ENCODE assay signal across 9 cellular contexts in the genomic region with DNA sequence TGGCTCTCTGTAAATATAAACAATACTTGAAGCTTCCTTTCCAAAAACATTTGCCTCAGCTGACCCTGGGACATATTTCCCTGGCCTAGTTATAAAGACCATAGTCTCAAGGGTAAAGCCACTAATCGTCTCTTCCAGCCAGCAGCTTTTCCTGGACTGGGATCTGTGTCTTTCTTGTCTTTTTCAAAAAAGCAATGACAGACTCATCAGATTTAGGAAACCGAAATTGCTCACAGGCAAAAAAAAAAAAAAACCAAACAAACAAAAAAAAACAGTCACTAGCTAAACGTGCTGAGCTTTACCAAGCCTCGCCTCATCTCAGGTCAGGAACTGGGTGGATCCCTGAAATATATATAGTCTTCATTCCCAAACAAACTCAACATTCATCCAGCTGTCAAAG. TPM values are rescaled to one million over a fixed set of nuclear protein-coding genes. Genes with fewer than 3 reads are reported as not detected.
DNase-seq lines count a peak whose midpoint lies in the region; ATAC-seq and TF ChIP-seq lines count a peak whose summit lies in the region.
"Had no signal": no experiment of that assay in that cellular context is flagged by ENCODE, and none has a peak within 500 bp of the region (broad histone marks: within the 10 kb centered on the region; RNA-seq: fewer than 3 reads in every experiment).

No MANE protein-coding gene starts in this region.

- peak overlapping the region; percentile 47 to 86 (median 79) for H3K27ac Mint-ChIP-seq in naive thymus-derived CD4-positive, alpha-beta T cell

- DNase-seq in AG10803 (ENCODE audit: low read depth) = peak; percentile 44
- no peak for DNase-seq in PC-9
- DNase-seq in epithelial cell of esophagus (ENCODE audit: low read depth) = peak; percentile 67
- no peak for DNase-seq in naive thymus-derived CD4-positive, alpha-beta T cell
- no peak for DNase-seq in NOMO-1 treated with dmso at 0.1 percent for 144 hours (lab: John Stamatoyannopoulos, UW; ENCODE audit: unreplicated experiment)
- no peak for DNase-seq in nucleus accumbens (lab: John Stamatoyannopoulos, UW)
- no peak for DNase-seq in AML-193 (lab: John Stamatoyannopoulos, UW)
- DNase-seq: NCI-H2029 treated with DMSO at 0.1 percent for 48 hours had no signal

- no peak for TF ChIP-seq CTCF in AG10803 (conservative IDR thresholded peaks at IDR 0.05; ENCODE audit: low read length)
- TF ChIP-seq CTCF in PC-9 (conservative IDR thresholded peaks at IDR 0.05) = no peak
- no peak for TF ChIP-seq CTCF in epithelial cell of esophagus (IDR thresholded peaks at IDR 0.05; ENCODE audit: insufficient read depth, low read depth, low read length, missing control alignments)

- H3K4me3 ChIP-seq in AG10803 (ENCODE audit: low read length) (no peak overlapping the region), PC-9 (peak overlapping the region; percentile 30; the same call in 1 of the 2 replicates), epithelial cell of esophagus (ENCODE audit: low read length) (no peak overlapping the region)
- no peak overlapping the region for H3K4me3 ChIP-seq in naive thymus-derived CD4-positive, alpha-beta T cell (ENCODE audit: low read length)

- H3K4me1 Mint-ChIP-seq in naive thymus-derived CD4-positive, alpha-beta T cell = peaks cover 23 to 56% (median 36%) of the 10 kb centered on the region in 7 donors

- no peaks in the 10 kb centered on the region for H3K9me3 Mint-ChIP-seq in naive thymus-derived CD4-positive, alpha-beta T cell

- H2AFZ ChIP-seq in PC-9 = no peak overlapping the region

- POLR2A ChIA-PET in PC-9 (lab: Charles Lee; ENCODE audit: unreplicated experiment) = interaction anchor here (0.6 to 1.0 kb wide), 3 partner anchors 74 to 284 kb away, joined by 3 to 10 read pairs (median 4); no protein-coding TSS in a partner anchor
- POLR2A ChIA-PET in naive thymus-derived CD4-positive, alpha-beta T cell (lab: Charles Lee) = interaction anchor here (1.2 to 1.9 kb wide), 3 partner anchors 14 to 227 kb away, joined by 3 to 7 read pairs (median 4); no protein-coding TSS in a partner anchor

- intact Hi-C loops in PC-9 (cut with micrococcal nuclease; ENCODE audit: unreplicated experiment) = loop anchor here (2.0 to 10.0 kb wide), 2 partner anchors 74 to 440 kb away; a partner anchor contains a TSS
- intact Hi-C loops in naive thymus-derived CD4-positive, alpha-beta T cell (cut with micrococcal nuclease) = loop anchor here (1.0 to 2.0 kb wide), 3 partner anchors 14 to 72 kb away; a partner anchor contains a TSS

- peaks cover 60% of the 10 kb centered on the region for H3F3A ChIP-seq in PC-9 (ENCODE audit: insufficient read depth, low read depth)

- peak overlapping the region; percentile 99 for H3K27ac ChIP-seq in PC-9
- H3K27ac ChIP-seq in naive thymus-derived CD4-positive, alpha-beta T cell (ENCODE audit: low read depth, low read length) = peak overlapping the region; percentile 45

- peak overlapping the region in 5 of 10 donors; percentile 5 to 55 (median 40) for H3K4me3 Mint-ChIP-seq in naive thymus-derived CD4-positive, alpha-beta T cell

- no peak for ATAC-seq in naive thymus-derived CD4-positive, alpha-beta T cell
- ATAC-seq in GM18907 (IDR thresholded peaks at IDR 0.05; ENCODE audit: unreplicated experiment) = no peak

- no peaks in the 10 kb centered on the region for H3K27me3 Mint-ChIP-seq in naive thymus-derived CD4-positive, alpha-beta T cell

- no peaks in the 10 kb centered on the region for H3K27me3 ChIP-seq in PC-9 (ENCODE audit: insufficient read depth, low read depth)
- no peaks in the 10 kb centered on the region for H3K27me3 ChIP-seq in naive thymus-derived CD4-positive, alpha-beta T cell (ENCODE audit: control insufficient read depth in 2 of 2, insufficient read depth in 2 of 2, low read length in 2 of 2)

- peaks cover 16% of the 10 kb centered on the region for H3K79me2 ChIP-seq in PC-9 (ENCODE audit: low read depth)

- H3K9me3 ChIP-seq in PC-9 (ENCODE audit: insufficient read depth, low read depth) = no peaks in the 10 kb centered on the region
- H3K9me3 ChIP-seq in naive thymus-derived CD4-positive, alpha-beta T cell (ENCODE audit: control insufficient read depth in 2 of 3, low read length in 3 of 3) = no peaks in the 10 kb centered on the region

- no peaks in the 10 kb centered on the region for H4K20me1 ChIP-seq in PC-9 (ENCODE audit: insufficient read depth)

- no TSS peak for BruUV-seq in PC-9 (replicated peaks; lab: Mats Ljungman, UMichigan)

- no peaks in the 10 kb centered on the region for H3K9me2 ChIP-seq in PC-9 (ENCODE audit: insufficient read depth)

- H3K4me1 ChIP-seq in PC-9 (replicated peaks; ENCODE audit: insufficient read depth) = peaks cover 77% of the 10 kb centered on the region
- H3K4me1 ChIP-seq in naive thymus-derived CD4-positive, alpha-beta T cell (ENCODE audit: control insufficient read depth in 2 of 2, insufficient read depth in 2 of 2, low read length in 2 of 2) = peaks cover 0 to 14% of the 10 kb centered on the region in 2 donors

- CTCF ChIA-PET in PC-9 (lab: Charles Lee) = no interaction called here
- CTCF ChIA-PET in naive thymus-derived CD4-positive, alpha-beta T cell (lab: Charles Lee) = interaction anchor here (1.4 kb wide), 1 partner anchor 27 kb away, joined by 7 read pairs; no protein-coding TSS in a partner anchor

- H3K4me2 ChIP-seq in PC-9 = peak overlapping the region; percentile 61

- peaks cover 18% of the 10 kb centered on the region for H3K36me3 ChIP-seq in PC-9 (ENCODE audit: low read depth)
- peaks cover 12 to 84% (median 29%) of the 10 kb centered on the region in 3 experiments for H3K36me3 ChIP-seq in naive thymus-derived CD4-positive, alpha-beta T cell (ENCODE audit: control insufficient read depth in 2 of 3, insufficient read depth in 3 of 3, low read length in 3 of 3)

- peaks cover 14 to 65% (median 26%) of the 10 kb centered on the region in 5 donors for H3K36me3 Mint-ChIP-seq in naive thymus-derived CD4-positive, alpha-beta T cell

RNA-seq across cellular contexts. Expression of a gene that starts 23.5 kb away (rescaled TPM):
- 20.5 and 25.4 TPM in 2 replicates for total RNA-seq in PC-9 (2021)
- total RNA-seq in naive thymus-derived CD4-positive, alpha-beta T cell = 10 to 100 TPM; 28.8 to 42.6 (median 34.8) TPM
- 10 to 100 TPM; 71.5 to 83.7 TPM for polyA plus RNA-seq in naive thymus-derived CD4-positive, alpha-beta T cell

RNA-seq across cellular contexts. Expression of a gene that starts 39.1 kb away (rescaled TPM):
- total RNA-seq in PC-9 (2021) = 12.5 and 14.0 TPM in 2 replicates
- 10 to 100 TPM in 3 of 5 experiments, 1 to 10 TPM in 2; 7.1 to 20.5 (median 15.7) TPM for total RNA-seq in naive thymus-derived CD4-positive, alpha-beta T cell
- 1 to 10 TPM in 1 of 2 donors, under 1 TPM in 1; 0.54 to 1.0 TPM for polyA plus RNA-seq in naive thymus-derived CD4-positive, alpha-beta T cell

Comparison
In these comparisons a context has a peak if more than half of its experiments do, and no peak if none do; other contexts are left out.
1. DNase-seq: peak in AG10803 (single experiment) and epithelial cell of esophagus (single experiment); none in PC-9 (0 of 2), naive thymus-derived CD4-positive, alpha-beta T cell (0 of 9), NOMO-1 treated with dmso at 0.1 percent for 144 hours (single experiment), nucleus accumbens (0 of 56) and AML-193 (0 of 2).